In the genomic region with DNA sequence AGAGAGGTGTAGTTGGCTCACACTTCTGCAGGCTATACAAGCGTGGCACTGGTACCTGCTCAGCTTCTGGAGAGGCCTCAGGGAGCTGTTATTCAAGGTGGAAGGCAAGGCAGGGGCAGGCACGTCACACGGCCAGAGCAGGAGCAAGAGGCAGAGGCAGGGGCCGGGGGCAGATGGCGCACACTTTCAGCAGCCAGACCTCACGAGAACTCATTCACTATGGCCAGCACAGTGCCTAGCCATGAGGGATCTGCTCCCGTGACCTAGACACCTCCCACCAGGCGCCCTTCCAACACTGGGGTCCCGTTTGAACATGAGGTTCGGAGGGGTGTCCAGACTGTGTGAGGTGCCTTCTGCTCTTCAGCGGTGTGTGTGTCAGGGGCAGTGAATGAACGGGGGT, we compare ENCODE assay signal across 26 cellular contexts.
"Had no signal": no experiment of that assay in that cellular context is flagged by ENCODE, and none has a peak within 500 bp of the region (broad histone marks: within the 10 kb centered on the region; RNA-seq: fewer than 3 reads in every experiment).

No MANE protein-coding gene starts in this region.

- H3K27ac ChIP-seq: colonic mucosa, epithelial cell of prostate, gastrocnemius medialis, hepatocyte, left ventricle myocardium inferior, lower lobe of right lung, parathyroid adenoma, right lobe of liver, thoracic aorta, transverse colon, vagina had no signal

- H3K4me3 Mint-ChIP-seq: central memory CD8-positive, alpha-beta T cell; dendritic cell treated with granulocyte-macrophage colony-stimulating factor and Interleukin-4, amounts not matched to agents 40 ng/mL and 50 ng/mL, for 4 days; endodermal cell; naive B cell; stimulated activated memory B cell treated with anti-CD40 and anti-IgM and Interleukin-4, amounts not matched to agents 10 μg/mL and 1 μg/mL and 100 μg/mL, for 72 hours had no signal

- H3K4me1 Mint-ChIP-seq: central memory CD8-positive, alpha-beta T cell; endodermal cell; naive B cell; stimulated activated memory B cell treated with anti-CD40 and anti-IgM and Interleukin-4, amounts not matched to agents 10 μg/mL and 1 μg/mL and 100 μg/mL, for 72 hours had no signal

- H3K9me3 ChIP-seq: colonic mucosa, gastrocnemius medialis, right lobe of liver, vagina had no signal

- H3K36me3 ChIP-seq: colonic mucosa, gastrocnemius medialis, left ventricle myocardium inferior, lower lobe of right lung, right lobe of liver, thoracic aorta, transverse colon, vagina had no signal

- H3K27ac Mint-ChIP-seq: dendritic cell treated with granulocyte-macrophage colony-stimulating factor and Interleukin-4, amounts not matched to agents 40 ng/mL and 50 ng/mL, for 4 days; endodermal cell; progenitor cell of endocrine pancreas; stimulated activated memory B cell treated with anti-CD40 and anti-IgM and Interleukin-4, amounts not matched to agents 10 μg/mL and 1 μg/mL and 100 μg/mL, for 72 hours had no signal

- DNase-seq: colonic mucosa; effector CD8-positive, alpha-beta T cell; endodermal cell; foreskin fibroblast; gastrocnemius medialis; kidney glomerular epithelial cell; left colon; left ventricle myocardium inferior; lower lobe of right lung; mucosa of descending colon; naive B cell; stimulated activated CD4-positive, alpha-beta T cell treated with anti-CD3 and anti-CD28 coated beads, Interleukin-4, amount 100 ng/mL, for 4 hours; stimulated activated naive CD8-positive, alpha-beta T cell treated with anti-CD3 and anti-CD28 coated beads, Interleukin-15, Interleukin-2, amounts not matched to agents 100 U/mL and 50 U/mL, for 24 hours; substantia nigra; transverse colon had no signal

- H3K27me3 ChIP-seq: colonic mucosa, gastrocnemius medialis, hepatocyte, right lobe of liver, transverse colon, vagina had no signal

- H3K27me3 Mint-ChIP-seq: stimulated activated memory B cell treated with anti-CD40 and anti-IgM and Interleukin-4, amounts not matched to agents 10 μg/mL and 1 μg/mL and 100 μg/mL, for 72 hours had no signal

- ATAC-seq: esophagus mucosa; gastrocnemius medialis; left colon; lower lobe of right lung; mucosa of descending colon; right lobe of liver; stimulated activated memory B cell treated with anti-CD40 and anti-IgM and Interleukin-4, amounts not matched to agents 10 μg/mL and 1 μg/mL and 100 μg/mL, for 72 hours; stimulated activated naive CD8-positive, alpha-beta T cell treated with anti-CD3 and anti-CD28 coated beads, Interleukin-15, Interleukin-2, amounts not matched to agents 100 U/mL and 50 U/mL, for 24 hours had no signal

- H3K36me3 Mint-ChIP-seq: stimulated activated memory B cell treated with anti-CD40 and anti-IgM and Interleukin-4, amounts not matched to agents 10 μg/mL and 1 μg/mL and 100 μg/mL, for 72 hours had no signal

- H3K4me1 ChIP-seq: colonic mucosa, gastrocnemius medialis, left ventricle myocardium inferior, lower lobe of right lung, parathyroid adenoma, right lobe of liver, transverse colon, vagina had no signal

- H3K4me3 ChIP-seq: colonic mucosa, gastrocnemius medialis, hepatocyte, left ventricle myocardium inferior, lower lobe of right lung, mucosa of descending colon, right lobe of liver, thoracic aorta, transverse colon, vagina had no signal
